13 cellular contexts compared by ENCODE assay signal in the genomic region with DNA sequence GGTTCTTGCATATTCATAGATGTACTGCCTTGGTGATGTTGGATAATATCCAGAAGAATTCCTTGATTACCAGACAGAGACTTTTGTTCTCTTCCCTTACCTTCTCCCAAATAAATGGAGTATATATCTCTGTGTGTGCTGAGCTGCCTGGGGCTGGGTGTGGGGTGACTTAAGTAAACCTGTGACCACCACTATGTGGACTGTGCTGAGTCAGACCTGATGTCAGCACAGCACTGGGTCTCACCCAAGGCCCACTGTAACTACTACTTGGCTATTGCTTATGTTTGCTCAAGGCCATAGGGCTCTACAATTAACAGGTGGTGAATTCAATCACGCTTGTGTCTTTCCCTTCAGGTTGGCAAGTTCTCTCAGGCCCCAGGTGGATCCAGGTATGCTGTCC.
DNase-seq lines count a peak whose midpoint lies in the region.
"Had no signal": no experiment of that assay in that cellular context is flagged by ENCODE, and none has a peak within 500 bp of the region (broad histone marks: within the 10 kb centered on the region; RNA-seq: fewer than 3 reads in every experiment).

No MANE protein-coding gene starts in this region.

- peak; percentile 2 for DNase-seq in DMS53 (lab: John Stamatoyannopoulos, UW)
- no peak for DNase-seq in DMS53 treated with DMSO at 0.1 percent for 48 hours (lab: John Stamatoyannopoulos, UW; ENCODE audit: unreplicated experiment)
- peak; percentile 62 for DNase-seq in HT1080 (ENCODE audit: low read depth)
- DNase-seq in NCI-H69 (lab: John Stamatoyannopoulos, UW) = peak; percentile 41
- DNase-seq in HuH-7 (ENCODE audit: low spot score) = no peak
- DNase-seq in GM19238 (ENCODE audit: insufficient read length, low spot score) = no peak
- DNase-seq: AML-193; Caco-2; Calu3; CD4-positive, alpha-beta T cell; CD8-positive, alpha-beta T cell; DMS79 treated with DMSO at 0.1 percent for 48 hours; GF-D8 had no signal

Comparison
In these comparisons a context has a peak if more than half of its experiments do, and no peak if none do; other contexts are left out.
1. DNase-seq: peak in DMS53 (single experiment), HT1080 (single experiment) and NCI-H69 (single experiment); none in DMS53 treated with DMSO at 0.1 percent for 48 hours (single experiment), HuH-7 (single experiment) and GM19238 (single experiment).